15 cellular contexts compared by ENCODE assay signal in the genomic region with DNA sequence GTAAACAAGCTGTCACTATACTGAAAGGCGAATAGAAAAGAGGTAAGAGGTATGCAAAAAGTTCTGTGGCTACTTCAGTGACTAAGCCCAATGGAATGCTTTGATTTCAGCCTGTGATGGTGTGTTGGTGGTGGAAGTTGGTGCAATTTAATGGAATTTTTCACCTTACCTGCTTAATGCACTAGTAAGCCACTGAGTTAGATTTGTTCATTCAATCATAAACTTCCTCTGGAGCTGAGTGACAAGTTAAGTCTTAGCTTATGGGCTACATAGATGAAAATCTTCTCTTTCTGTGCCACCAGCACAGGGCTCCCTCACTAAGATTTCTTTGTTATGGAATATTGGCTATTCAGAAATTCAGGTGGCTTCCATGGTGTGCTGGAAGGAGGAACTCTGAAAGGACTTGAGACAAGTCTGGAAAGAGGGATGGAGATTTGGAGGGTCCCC. TPM values are rescaled to one million over a fixed set of nuclear protein-coding genes. Genes with fewer than 3 reads are reported as not detected.
DNase-seq lines count a peak whose midpoint lies in the region; ATAC-seq, FAIRE-seq and TF ChIP-seq lines count a peak whose summit lies in the region.
"Had no signal": no experiment of that assay in that cellular context is flagged by ENCODE, and none has a peak within 500 bp of the region (broad histone marks: within the 10 kb centered on the region; RNA-seq: fewer than 3 reads in every experiment).

No MANE protein-coding gene starts in this region.

- no peaks in the 10 kb centered on the region for H3K79me2 ChIP-seq in GM23338 (replicated peaks; ENCODE audit: insufficient read depth)

- no peak overlapping the region for H2AFZ ChIP-seq in GM23338

- H3K4me3 Mint-ChIP-seq in GM23338, result no peak overlapping the region
- H3K4me3 Mint-ChIP-seq: activated naive CD8-positive, alpha-beta T cell treated with anti-CD3 and anti-CD28 coated beads, Interleukin-2, amount 50 U/mL, for 24 hours had no signal

- H3K36me3 ChIP-seq in GM23338 (ENCODE audit: insufficient read depth), result no peaks in the 10 kb centered on the region
- H3K36me3 ChIP-seq: colonic mucosa had no signal

- H3K4me1 Mint-ChIP-seq in GM23338, result peaks cover 22% of the 10 kb centered on the region

- peaks cover 11% of the 10 kb centered on the region for H3K4me1 ChIP-seq in GM23338 (ENCODE audit: insufficient read depth)
- H3K4me1 ChIP-seq: colonic mucosa had no signal

- FAIRE-seq in RCC 7860 (lab: Jason Lieb, UNC), result no peak

- no peak for TF ChIP-seq CTCF in GM23338 (conservative IDR thresholded peaks at IDR 0.05; ENCODE audit: low read depth in 2 of 2)

- H3K36me3 Mint-ChIP-seq in GM23338 (ENCODE audit: low read depth), result peaks cover 3% of the 10 kb centered on the region; the same call in 1 of the 3 replicates

- H3K4me2 ChIP-seq in GM23338, result peak overlapping the region; percentile 30; the same call in 1 of the 2 replicates

- H3K4me3 ChIP-seq in GM23338, result no peak overlapping the region
- H3K4me3 ChIP-seq: colonic mucosa had no signal

- peak overlapping the region; percentile 0; the same call in 1 of the 2 replicates for H3K27ac ChIP-seq in GM23338 (ENCODE audit: low read depth)
- no peak overlapping the region for H3K27ac ChIP-seq in epithelial cell of prostate
- H3K27ac ChIP-seq: colonic mucosa had no signal

- H3K9me3 Mint-ChIP-seq in GM23338, result no peaks in the 10 kb centered on the region; the same call in 2 of the 3 replicates
- H3K9me3 Mint-ChIP-seq: activated naive CD8-positive, alpha-beta T cell treated with anti-CD3 and anti-CD28 coated beads, Interleukin-2, amount 50 U/mL, for 24 hours had no signal

- peak; percentile 92 for ATAC-seq in GM23338
- ATAC-seq in HG02759 (IDR thresholded peaks at IDR 0.05; ENCODE audit: unreplicated experiment), result no peak
- ATAC-seq in HG03378 (IDR thresholded peaks at IDR 0.05; ENCODE audit: unreplicated experiment), result no peak
- no peak for ATAC-seq in HG03095 (IDR thresholded peaks at IDR 0.05; ENCODE audit: unreplicated experiment)
- ATAC-seq: activated naive CD8-positive, alpha-beta T cell treated with anti-CD3 and anti-CD28 coated beads, Interleukin-2, amount 50 U/mL, for 24 hours; left cardiac atrium had no signal

- H3K27ac Mint-ChIP-seq in GM23338, result peak overlapping the region; percentile 81; the same call in 1 of the 2 replicates
- H3K27ac Mint-ChIP-seq: activated naive CD8-positive, alpha-beta T cell treated with anti-CD3 and anti-CD28 coated beads, Interleukin-2, amount 50 U/mL, for 24 hours; progenitor cell of endocrine pancreas had no signal

- H4K20me1 ChIP-seq in GM23338 (replicated peaks; ENCODE audit: insufficient read depth), result no peaks in the 10 kb centered on the region

- peaks cover 12% of the 10 kb centered on the region for H3K9me2 ChIP-seq in GM23338 (ENCODE audit: insufficient read depth)

- H3K27me3 Mint-ChIP-seq in GM23338 (ENCODE audit: insufficient read depth, low read depth, poor library complexity), result peaks cover 5% of the 10 kb centered on the region
- H3K27me3 Mint-ChIP-seq: progenitor cell of endocrine pancreas had no signal

- DNase-seq in GM23338 (ENCODE audit: low spot score) (peak; percentile 88), RCC 7860 (ENCODE audit: low spot score) (peak; percentile 49), epithelial cell of prostate (ENCODE audit: low read depth, low spot score) (peak; percentile 1), kidney glomerular epithelial cell (lab: John Stamatoyannopoulos, UW) (peak; percentile 49), NCI-H2196 treated with DMSO at 0.1 percent for 48 hours (lab: John Stamatoyannopoulos, UW; ENCODE audit: unreplicated experiment) (no peak)
- DNase-seq: activated CD4-positive, alpha-beta T cell treated with anti-CD3 and anti-CD28 coated beads for 1 hour; activated naive CD8-positive, alpha-beta T cell treated with anti-CD3 and anti-CD28 coated beads, Interleukin-2, amount 50 U/mL, for 24 hours; colonic mucosa; left cardiac atrium; stimulated activated CD4-positive, alpha-beta T cell treated with anti-CD3 and anti-CD28 coated beads, Interleukin-15, amount 100 ng/mL, for 24 hours; T-helper 1 cell had no signal

- no peaks in the 10 kb centered on the region for H3K27me3 ChIP-seq in GM23338 (ENCODE audit: insufficient read depth)
- H3K27me3 ChIP-seq: colonic mucosa had no signal

- H3F3A ChIP-seq in GM23338 (replicated peaks; ENCODE audit: low read depth), result no peaks in the 10 kb centered on the region

TF ChIP-seq in GM23338, 12 proteins besides CTCF, POLR2A, EP300 and RAD21:
- TF ChIP-seq ZNF114 (CRISPR knock-in tag; IDR thresholded peaks at IDR 0.05) (peak; percentile 67; the same call in 1 of the 2 replicates), JUNB (IDR thresholded peaks at IDR 0.05; ENCODE audit: unreplicated experiment) (no peak), CREB1 (CRISPR knock-in tag; IDR thresholded peaks at IDR 0.05; ENCODE audit: low read depth) (0 out of 2 replicates have a peak, but pooled peaks have one; percentile 19)
- TF ChIP-seq, protein P1, sequence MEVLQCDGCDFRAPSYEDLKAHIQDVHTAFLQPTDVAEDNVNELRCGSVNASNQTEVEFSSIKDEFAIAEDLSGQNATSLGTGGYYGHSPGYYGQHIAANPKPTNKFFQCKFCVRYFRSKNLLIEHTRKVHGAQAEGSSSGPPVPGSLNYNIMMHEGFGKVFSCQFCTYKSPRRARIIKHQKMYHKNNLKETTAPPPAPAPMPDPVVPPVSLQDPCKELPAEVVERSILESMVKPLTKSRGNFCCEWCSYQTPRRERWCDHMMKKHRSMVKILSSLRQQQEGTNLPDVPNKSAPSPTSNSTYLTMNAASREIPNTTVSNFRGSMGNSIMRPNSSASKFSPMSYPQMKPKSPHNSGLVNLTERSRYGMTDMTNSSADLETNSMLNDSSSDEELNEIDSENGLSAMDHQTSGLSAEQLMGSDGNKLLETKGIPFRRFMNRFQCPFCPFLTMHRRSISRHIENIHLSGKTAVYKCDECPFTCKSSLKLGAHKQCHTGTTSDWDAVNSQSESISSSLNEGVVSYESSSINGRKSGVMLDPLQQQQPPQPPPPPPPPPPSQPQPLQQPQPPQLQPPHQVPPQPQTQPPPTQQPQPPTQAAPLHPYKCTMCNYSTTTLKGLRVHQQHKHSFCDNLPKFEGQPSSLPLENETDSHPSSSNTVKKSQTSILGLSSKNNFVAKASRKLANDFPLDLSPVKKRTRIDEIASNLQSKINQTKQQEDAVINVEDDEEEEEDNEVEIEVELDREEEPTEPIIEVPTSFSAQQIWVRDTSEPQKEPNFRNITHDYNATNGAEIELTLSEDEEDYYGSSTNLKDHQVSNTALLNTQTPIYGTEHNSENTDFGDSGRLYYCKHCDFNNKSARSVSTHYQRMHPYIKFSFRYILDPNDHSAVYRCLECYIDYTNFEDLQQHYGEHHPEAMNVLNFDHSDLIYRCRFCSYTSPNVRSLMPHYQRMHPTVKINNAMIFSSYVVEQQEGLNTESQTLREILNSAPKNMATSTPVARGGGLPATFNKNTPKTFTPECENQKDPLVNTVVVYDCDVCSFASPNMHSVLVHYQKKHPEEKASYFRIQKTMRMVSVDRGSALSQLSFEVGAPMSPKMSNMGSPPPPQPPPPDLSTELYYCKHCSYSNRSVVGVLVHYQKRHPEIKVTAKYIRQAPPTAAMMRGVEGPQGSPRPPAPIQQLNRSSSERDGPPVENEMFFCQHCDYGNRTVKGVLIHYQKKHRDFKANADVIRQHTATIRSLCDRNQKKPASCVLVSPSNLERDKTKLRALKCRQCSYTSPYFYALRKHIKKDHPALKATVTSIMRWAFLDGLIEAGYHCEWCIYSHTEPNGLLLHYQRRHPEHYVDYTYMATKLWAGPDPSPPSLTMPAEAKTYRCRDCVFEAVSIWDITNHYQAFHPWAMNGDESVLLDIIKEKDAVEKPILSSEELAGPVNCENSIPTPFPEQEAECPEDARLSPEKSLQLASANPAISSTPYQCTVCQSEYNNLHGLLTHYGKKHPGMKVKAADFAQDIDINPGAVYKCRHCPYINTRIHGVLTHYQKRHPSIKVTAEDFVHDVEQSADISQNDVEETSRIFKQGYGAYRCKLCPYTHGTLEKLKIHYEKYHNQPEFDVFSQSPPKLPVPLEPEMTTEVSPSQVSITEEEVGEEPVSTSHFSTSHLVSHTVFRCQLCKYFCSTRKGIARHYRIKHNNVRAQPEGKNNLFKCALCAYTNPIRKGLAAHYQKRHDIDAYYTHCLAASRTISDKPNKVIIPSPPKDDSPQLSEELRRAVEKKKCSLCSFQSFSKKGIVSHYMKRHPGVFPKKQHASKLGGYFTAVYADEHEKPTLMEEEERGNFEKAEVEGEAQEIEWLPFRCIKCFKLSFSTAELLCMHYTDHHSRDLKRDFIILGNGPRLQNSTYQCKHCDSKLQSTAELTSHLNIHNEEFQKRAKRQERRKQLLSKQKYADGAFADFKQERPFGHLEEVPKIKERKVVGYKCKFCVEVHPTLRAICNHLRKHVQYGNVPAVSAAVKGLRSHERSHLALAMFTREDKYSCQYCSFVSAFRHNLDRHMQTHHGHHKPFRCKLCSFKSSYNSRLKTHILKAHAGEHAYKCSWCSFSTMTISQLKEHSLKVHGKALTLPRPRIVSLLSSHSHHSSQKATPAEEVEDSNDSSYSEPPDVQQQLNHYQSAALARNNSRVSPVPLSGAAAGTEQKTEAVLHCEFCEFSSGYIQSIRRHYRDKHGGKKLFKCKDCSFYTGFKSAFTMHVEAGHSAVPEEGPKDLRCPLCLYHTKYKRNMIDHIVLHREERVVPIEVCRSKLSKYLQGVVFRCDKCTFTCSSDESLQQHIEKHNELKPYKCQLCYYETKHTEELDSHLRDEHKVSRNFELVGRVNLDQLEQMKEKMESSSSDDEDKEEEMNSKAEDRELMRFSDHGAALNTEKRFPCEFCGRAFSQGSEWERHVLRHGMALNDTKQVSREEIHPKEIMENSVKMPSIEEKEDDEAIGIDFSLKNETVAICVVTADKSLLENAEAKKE (CRISPR knock-in tag; IDR thresholded peaks at IDR 0.05), result peak; percentile 81

RNA-seq across cellular contexts. Expression of a gene that starts 8.3 kb away (rescaled TPM):
- 16.1 and 22.7 TPM in 2 replicates for total RNA-seq in GM23338 (2014; rRNA removed; shearing (Covaris generic))
- 46.9 and 48.1 TPM in 2 replicates for polyA plus RNA-seq in GM23338 (2016; fragmentation: Nextera tagmentation; extraction: Ambion mirVana)
